Comparison of ENCODE assay signal across 1 cellular context in the genomic region with DNA sequence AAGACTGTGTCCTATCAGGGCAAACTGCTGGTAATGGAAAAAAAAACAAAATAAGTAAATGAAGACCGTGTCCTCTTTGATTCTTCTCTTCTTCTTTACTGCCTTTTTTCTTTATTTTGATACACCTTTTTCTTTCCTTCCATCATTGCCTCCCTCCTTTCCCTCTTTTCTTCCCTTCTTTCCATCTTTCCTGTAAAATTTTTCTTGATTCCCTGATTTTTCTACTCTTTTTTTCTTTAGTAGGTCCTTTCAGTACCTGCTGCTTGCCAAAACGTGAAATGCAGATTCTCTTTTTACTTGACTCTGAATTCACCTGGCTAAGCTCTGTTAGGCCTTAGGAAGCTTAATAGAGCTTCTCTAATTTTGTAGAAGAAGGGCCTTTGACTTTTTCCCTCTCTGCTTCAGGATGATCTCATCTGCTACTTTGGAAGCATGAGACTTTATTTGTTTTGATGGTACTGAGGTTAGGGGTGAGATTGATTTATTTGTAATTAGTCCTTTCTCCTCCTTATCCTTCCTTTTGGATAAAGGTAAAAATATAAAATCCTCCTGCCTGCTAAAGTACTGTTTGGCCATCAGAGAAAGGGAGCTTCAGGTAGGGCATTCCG.
TF ChIP-seq lines count a peak whose summit lies in the region.

No MANE protein-coding gene starts in this region.

TF ChIP-seq in GM23338, 12 proteins besides CTCF, POLR2A, EP300 and RAD21 (continued from another document):
- TF ChIP-seq, protein P1, sequence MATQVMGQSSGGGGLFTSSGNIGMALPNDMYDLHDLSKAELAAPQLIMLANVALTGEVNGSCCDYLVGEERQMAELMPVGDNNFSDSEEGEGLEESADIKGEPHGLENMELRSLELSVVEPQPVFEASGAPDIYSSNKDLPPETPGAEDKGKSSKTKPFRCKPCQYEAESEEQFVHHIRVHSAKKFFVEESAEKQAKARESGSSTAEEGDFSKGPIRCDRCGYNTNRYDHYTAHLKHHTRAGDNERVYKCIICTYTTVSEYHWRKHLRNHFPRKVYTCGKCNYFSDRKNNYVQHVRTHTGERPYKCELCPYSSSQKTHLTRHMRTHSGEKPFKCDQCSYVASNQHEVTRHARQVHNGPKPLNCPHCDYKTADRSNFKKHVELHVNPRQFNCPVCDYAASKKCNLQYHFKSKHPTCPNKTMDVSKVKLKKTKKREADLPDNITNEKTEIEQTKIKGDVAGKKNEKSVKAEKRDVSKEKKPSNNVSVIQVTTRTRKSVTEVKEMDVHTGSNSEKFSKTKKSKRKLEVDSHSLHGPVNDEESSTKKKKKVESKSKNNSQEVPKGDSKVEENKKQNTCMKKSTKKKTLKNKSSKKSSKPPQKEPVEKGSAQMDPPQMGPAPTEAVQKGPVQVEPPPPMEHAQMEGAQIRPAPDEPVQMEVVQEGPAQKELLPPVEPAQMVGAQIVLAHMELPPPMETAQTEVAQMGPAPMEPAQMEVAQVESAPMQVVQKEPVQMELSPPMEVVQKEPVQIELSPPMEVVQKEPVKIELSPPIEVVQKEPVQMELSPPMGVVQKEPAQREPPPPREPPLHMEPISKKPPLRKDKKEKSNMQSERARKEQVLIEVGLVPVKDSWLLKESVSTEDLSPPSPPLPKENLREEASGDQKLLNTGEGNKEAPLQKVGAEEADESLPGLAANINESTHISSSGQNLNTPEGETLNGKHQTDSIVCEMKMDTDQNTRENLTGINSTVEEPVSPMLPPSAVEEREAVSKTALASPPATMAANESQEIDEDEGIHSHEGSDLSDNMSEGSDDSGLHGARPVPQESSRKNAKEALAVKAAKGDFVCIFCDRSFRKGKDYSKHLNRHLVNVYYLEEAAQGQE (IDR thresholded peaks at IDR 0.05; ENCODE audit: unreplicated experiment): no peak
- TF ChIP-seq, protein P2, sequence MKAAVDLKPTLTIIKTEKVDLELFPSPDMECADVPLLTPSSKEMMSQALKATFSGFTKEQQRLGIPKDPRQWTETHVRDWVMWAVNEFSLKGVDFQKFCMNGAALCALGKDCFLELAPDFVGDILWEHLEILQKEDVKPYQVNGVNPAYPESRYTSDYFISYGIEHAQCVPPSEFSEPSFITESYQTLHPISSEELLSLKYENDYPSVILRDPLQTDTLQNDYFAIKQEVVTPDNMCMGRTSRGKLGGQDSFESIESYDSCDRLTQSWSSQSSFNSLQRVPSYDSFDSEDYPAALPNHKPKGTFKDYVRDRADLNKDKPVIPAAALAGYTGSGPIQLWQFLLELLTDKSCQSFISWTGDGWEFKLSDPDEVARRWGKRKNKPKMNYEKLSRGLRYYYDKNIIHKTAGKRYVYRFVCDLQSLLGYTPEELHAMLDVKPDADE (IDR thresholded peaks at IDR 0.05): no peak
- TF ChIP-seq JUNB (IDR thresholded peaks at IDR 0.05; ENCODE audit: unreplicated experiment): no peak
- no peak for TF ChIP-seq CREB1 (CRISPR knock-in tag; IDR thresholded peaks at IDR 0.05; ENCODE audit: low read depth)
- TF ChIP-seq, protein P3, sequence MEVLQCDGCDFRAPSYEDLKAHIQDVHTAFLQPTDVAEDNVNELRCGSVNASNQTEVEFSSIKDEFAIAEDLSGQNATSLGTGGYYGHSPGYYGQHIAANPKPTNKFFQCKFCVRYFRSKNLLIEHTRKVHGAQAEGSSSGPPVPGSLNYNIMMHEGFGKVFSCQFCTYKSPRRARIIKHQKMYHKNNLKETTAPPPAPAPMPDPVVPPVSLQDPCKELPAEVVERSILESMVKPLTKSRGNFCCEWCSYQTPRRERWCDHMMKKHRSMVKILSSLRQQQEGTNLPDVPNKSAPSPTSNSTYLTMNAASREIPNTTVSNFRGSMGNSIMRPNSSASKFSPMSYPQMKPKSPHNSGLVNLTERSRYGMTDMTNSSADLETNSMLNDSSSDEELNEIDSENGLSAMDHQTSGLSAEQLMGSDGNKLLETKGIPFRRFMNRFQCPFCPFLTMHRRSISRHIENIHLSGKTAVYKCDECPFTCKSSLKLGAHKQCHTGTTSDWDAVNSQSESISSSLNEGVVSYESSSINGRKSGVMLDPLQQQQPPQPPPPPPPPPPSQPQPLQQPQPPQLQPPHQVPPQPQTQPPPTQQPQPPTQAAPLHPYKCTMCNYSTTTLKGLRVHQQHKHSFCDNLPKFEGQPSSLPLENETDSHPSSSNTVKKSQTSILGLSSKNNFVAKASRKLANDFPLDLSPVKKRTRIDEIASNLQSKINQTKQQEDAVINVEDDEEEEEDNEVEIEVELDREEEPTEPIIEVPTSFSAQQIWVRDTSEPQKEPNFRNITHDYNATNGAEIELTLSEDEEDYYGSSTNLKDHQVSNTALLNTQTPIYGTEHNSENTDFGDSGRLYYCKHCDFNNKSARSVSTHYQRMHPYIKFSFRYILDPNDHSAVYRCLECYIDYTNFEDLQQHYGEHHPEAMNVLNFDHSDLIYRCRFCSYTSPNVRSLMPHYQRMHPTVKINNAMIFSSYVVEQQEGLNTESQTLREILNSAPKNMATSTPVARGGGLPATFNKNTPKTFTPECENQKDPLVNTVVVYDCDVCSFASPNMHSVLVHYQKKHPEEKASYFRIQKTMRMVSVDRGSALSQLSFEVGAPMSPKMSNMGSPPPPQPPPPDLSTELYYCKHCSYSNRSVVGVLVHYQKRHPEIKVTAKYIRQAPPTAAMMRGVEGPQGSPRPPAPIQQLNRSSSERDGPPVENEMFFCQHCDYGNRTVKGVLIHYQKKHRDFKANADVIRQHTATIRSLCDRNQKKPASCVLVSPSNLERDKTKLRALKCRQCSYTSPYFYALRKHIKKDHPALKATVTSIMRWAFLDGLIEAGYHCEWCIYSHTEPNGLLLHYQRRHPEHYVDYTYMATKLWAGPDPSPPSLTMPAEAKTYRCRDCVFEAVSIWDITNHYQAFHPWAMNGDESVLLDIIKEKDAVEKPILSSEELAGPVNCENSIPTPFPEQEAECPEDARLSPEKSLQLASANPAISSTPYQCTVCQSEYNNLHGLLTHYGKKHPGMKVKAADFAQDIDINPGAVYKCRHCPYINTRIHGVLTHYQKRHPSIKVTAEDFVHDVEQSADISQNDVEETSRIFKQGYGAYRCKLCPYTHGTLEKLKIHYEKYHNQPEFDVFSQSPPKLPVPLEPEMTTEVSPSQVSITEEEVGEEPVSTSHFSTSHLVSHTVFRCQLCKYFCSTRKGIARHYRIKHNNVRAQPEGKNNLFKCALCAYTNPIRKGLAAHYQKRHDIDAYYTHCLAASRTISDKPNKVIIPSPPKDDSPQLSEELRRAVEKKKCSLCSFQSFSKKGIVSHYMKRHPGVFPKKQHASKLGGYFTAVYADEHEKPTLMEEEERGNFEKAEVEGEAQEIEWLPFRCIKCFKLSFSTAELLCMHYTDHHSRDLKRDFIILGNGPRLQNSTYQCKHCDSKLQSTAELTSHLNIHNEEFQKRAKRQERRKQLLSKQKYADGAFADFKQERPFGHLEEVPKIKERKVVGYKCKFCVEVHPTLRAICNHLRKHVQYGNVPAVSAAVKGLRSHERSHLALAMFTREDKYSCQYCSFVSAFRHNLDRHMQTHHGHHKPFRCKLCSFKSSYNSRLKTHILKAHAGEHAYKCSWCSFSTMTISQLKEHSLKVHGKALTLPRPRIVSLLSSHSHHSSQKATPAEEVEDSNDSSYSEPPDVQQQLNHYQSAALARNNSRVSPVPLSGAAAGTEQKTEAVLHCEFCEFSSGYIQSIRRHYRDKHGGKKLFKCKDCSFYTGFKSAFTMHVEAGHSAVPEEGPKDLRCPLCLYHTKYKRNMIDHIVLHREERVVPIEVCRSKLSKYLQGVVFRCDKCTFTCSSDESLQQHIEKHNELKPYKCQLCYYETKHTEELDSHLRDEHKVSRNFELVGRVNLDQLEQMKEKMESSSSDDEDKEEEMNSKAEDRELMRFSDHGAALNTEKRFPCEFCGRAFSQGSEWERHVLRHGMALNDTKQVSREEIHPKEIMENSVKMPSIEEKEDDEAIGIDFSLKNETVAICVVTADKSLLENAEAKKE (CRISPR knock-in tag; IDR thresholded peaks at IDR 0.05): no peak
